15 cellular contexts compared by ENCODE assay signal in the genomic region with DNA sequence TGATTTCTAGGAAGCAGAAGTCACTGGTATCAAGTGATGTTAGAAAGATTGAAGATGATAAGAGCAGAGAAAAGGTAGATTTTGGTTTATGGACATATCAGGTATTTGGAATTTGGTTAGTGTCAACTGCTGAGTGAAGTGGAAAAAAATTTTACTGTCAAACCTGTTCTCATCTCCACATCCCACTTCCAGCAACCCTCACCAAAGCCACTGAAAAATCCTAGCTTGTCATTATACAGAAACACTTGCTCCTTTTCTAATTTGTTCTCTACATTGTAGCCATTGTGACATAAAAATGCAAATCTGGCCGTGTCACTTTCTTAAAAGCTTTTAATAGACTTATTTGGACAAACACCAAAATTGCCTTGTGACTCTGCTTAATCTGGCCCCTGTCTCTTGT.
"Had no signal": no experiment of that assay in that cellular context is flagged by ENCODE, and none has a peak within 500 bp of the region (broad histone marks: within the 10 kb centered on the region; RNA-seq: fewer than 3 reads in every experiment).

No MANE protein-coding gene starts in this region.

- H3K4me3 ChIP-seq: mucosa of descending colon, ovary, tibial artery had no signal

- ATAC-seq: activated CD8-positive, alpha-beta T cell treated with anti-CD3 and anti-CD28 coated beads, Interleukin-2, amount 10 ng/mL, durations not matched to agents 7 days and 5 days; effector memory CD8-positive, alpha-beta T cell; left colon; mucosa of descending colon; natural killer cell treated with Interleukin-12 subunit alpha and Interleukin-12 subunit beta and Interleukin-15 and Interleukin-18, amount 100 ng/mL, for 72 hours had no signal

- H3K36me3 ChIP-seq: ovary had no signal

- H3K9me3 Mint-ChIP-seq: dendritic cell treated with granulocyte-macrophage colony-stimulating factor and Interleukin-4, amounts not matched to agents 40 ng/mL and 50 ng/mL, for 4 days; effector memory CD8-positive, alpha-beta T cell; natural killer cell treated with Interleukin-12 subunit alpha and Interleukin-12 subunit beta and Interleukin-15 and Interleukin-18, amount 100 ng/mL, for 72 hours had no signal

- H3K27ac ChIP-seq: ovary, tibial artery, WERI-Rb-1 had no signal

- H3K4me3 Mint-ChIP-seq: activated CD8-positive, alpha-beta T cell treated with anti-CD3 and anti-CD28 coated beads, Interleukin-2, amount 10 ng/mL, durations not matched to agents 7 days and 5 days; dendritic cell treated with granulocyte-macrophage colony-stimulating factor and Interleukin-4, amounts not matched to agents 40 ng/mL and 50 ng/mL, for 4 days; effector memory CD8-positive, alpha-beta T cell; natural killer cell treated with Interleukin-12 subunit alpha and Interleukin-12 subunit beta and Interleukin-15 and Interleukin-18, amount 100 ng/mL, for 72 hours had no signal

- H3K27ac Mint-ChIP-seq: activated CD8-positive, alpha-beta T cell treated with anti-CD3 and anti-CD28 coated beads, Interleukin-2, amount 10 ng/mL, durations not matched to agents 7 days and 5 days; dendritic cell treated with granulocyte-macrophage colony-stimulating factor and Interleukin-4, amounts not matched to agents 40 ng/mL and 50 ng/mL, for 4 days; natural killer cell treated with Interleukin-12 subunit alpha and Interleukin-12 subunit beta and Interleukin-15 and Interleukin-18, amount 100 ng/mL, for 72 hours had no signal

- H3K27me3 ChIP-seq: ovary, tibial artery had no signal

- H3K27me3 Mint-ChIP-seq: dendritic cell treated with granulocyte-macrophage colony-stimulating factor and Interleukin-4, amounts not matched to agents 40 ng/mL and 50 ng/mL, for 4 days; effector memory CD8-positive, alpha-beta T cell; natural killer cell treated with Interleukin-12 subunit alpha and Interleukin-12 subunit beta and Interleukin-15 and Interleukin-18, amount 100 ng/mL, for 72 hours had no signal

- DNase-seq: activated CD4-positive, alpha-beta T cell treated with anti-CD3 and anti-CD28 coated beads for 4 hours; activated CD8-positive, alpha-beta memory T cell treated with anti-CD3 and anti-CD28 coated beads, Interleukin-2, amount 50 U/mL, for 48 hours; activated CD8-positive, alpha-beta T cell treated with anti-CD3 and anti-CD28 coated beads, Interleukin-2, amount 10 ng/mL, durations not matched to agents 7 days and 5 days; activated naive CD4-positive, alpha-beta T cell; effector memory CD8-positive, alpha-beta T cell; glutamatergic neuron; left colon; mucosa of descending colon; ovary; stimulated activated CD4-positive, alpha-beta T cell treated with anti-CD3 and anti-CD28 coated beads, Interleukin-4, amount 100 ng/mL, for 24 hours; T-helper 1 cell; tibial artery; WERI-Rb-1 had no signal

- H3K9me3 ChIP-seq: mucosa of descending colon, tibial artery had no signal
